24 cellular contexts compared by ENCODE assay signal in the genomic region with DNA sequence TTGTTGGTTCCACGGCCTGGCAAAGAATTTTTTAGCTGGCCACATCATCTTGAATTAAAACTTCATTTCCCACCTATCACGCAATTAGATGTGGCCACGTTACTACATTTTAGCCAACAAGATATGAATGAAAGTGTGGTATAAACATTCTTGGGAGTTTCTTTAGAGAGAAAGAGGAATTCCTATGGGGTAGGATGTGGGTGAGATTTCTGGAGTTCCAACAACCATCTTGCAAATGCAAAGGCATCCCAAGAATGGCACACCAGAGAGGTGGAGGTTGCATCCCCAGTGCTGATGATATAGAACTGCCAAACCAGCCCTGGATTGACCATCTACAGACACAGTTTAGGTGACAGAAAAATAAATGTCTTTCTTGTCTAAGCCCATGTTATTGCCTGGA.
"Had no signal": no experiment of that assay in that cellular context is flagged by ENCODE, and none has a peak within 500 bp of the region (broad histone marks: within the 10 kb centered on the region; RNA-seq: fewer than 3 reads in every experiment).

No MANE protein-coding gene starts in this region.

- H3K4me1 ChIP-seq: body of pancreas, parathyroid adenoma had no signal

- ATAC-seq: activated CD8-positive, alpha-beta T cell treated with anti-CD3 and anti-CD28 coated beads for 36 hours; body of pancreas; left colon; naive thymus-derived CD8-positive, alpha-beta T cell; SK-N-SH treated with all-trans-retinoic acid at 6 μM for 48 hours had no signal

- H3K4me3 ChIP-seq: body of pancreas, lung, sigmoid colon, thyroid gland had no signal

- H3K79me2 ChIP-seq: parathyroid adenoma had no signal

- H3K4me3 Mint-ChIP-seq: activated CD4-positive, alpha-beta T cell treated with anti-CD3 and anti-CD28 coated beads for 36 hours; activated CD8-positive, alpha-beta T cell treated with anti-CD3 and anti-CD28 coated beads for 36 hours; activated naive CD8-positive, alpha-beta T cell treated with anti-CD3 and anti-CD28 coated beads, Interleukin-2, amount 50 U/mL, for 24 hours; central memory CD8-positive, alpha-beta T cell; immature natural killer cell; naive thymus-derived CD8-positive, alpha-beta T cell; T-helper 1 cell treated with Interleukin-12 subunit alpha and Interleukin-12 subunit beta and Interleukin-4 antibody, amounts not matched to agents 30 μg/mL and 1 μg/mL, for 36 hours had no signal

- FAIRE-seq: frontal cortex, urothelium cell line had no signal

- H3K27ac ChIP-seq: body of pancreas, parathyroid adenoma, sigmoid colon, thyroid gland, WERI-Rb-1 had no signal

- H3K9me3 Mint-ChIP-seq: activated naive CD8-positive, alpha-beta T cell treated with anti-CD3 and anti-CD28 coated beads, Interleukin-2, amount 50 U/mL, for 24 hours; central memory CD8-positive, alpha-beta T cell; immature natural killer cell had no signal

- H3K27ac Mint-ChIP-seq: immature natural killer cell; T-helper 1 cell treated with Interleukin-12 subunit alpha and Interleukin-12 subunit beta and Interleukin-4 antibody, amounts not matched to agents 30 μg/mL and 1 μg/mL, for 36 hours had no signal

- H3K27me3 ChIP-seq: body of pancreas, thyroid gland had no signal

- H3K27me3 Mint-ChIP-seq: activated CD4-positive, alpha-beta T cell treated with anti-CD3 and anti-CD28 coated beads for 36 hours; activated CD8-positive, alpha-beta T cell treated with anti-CD3 and anti-CD28 coated beads for 36 hours; activated naive CD8-positive, alpha-beta T cell treated with anti-CD3 and anti-CD28 coated beads, Interleukin-2, amount 50 U/mL, for 24 hours; central memory CD8-positive, alpha-beta T cell; naive thymus-derived CD8-positive, alpha-beta T cell had no signal

- H3K36me3 ChIP-seq: sigmoid colon, thyroid gland, WERI-Rb-1 had no signal

- H3K9ac ChIP-seq: parathyroid adenoma had no signal

- DNase-seq: activated CD8-positive, alpha-beta memory T cell treated with anti-CD3 and anti-CD28 coated beads, Interleukin-2, amount 50 U/mL, for 4 hours; activated naive CD4-positive, alpha-beta T cell; activated naive CD8-positive, alpha-beta T cell treated with anti-CD3 and anti-CD28 coated beads, Interleukin-2, amount 50 U/mL, for 24 hours; body of pancreas; cortex of kidney; effector memory CD4-positive, alpha-beta T cell; head of caudate nucleus; immature natural killer cell; left colon; naive thymus-derived CD8-positive, alpha-beta T cell; sigmoid colon; stimulated activated CD4-positive, alpha-beta T cell treated with anti-CD3 and anti-CD28 coated beads, Interleukin-12 subunit alpha, Interleukin-12 subunit beta, amount 100 ng/mL, for 4 hours; stimulated activated CD4-positive, alpha-beta T cell treated with anti-CD3 and anti-CD28 coated beads, Interleukin-2, amount 100 ng/mL, for 24 hours; thyroid gland; WERI-Rb-1 had no signal

- H3K36me3 Mint-ChIP-seq: immature natural killer cell had no signal

- H2AFZ ChIP-seq: parathyroid adenoma had no signal

- H3K9me3 ChIP-seq: body of pancreas, thyroid gland had no signal
